In the genomic region with DNA sequence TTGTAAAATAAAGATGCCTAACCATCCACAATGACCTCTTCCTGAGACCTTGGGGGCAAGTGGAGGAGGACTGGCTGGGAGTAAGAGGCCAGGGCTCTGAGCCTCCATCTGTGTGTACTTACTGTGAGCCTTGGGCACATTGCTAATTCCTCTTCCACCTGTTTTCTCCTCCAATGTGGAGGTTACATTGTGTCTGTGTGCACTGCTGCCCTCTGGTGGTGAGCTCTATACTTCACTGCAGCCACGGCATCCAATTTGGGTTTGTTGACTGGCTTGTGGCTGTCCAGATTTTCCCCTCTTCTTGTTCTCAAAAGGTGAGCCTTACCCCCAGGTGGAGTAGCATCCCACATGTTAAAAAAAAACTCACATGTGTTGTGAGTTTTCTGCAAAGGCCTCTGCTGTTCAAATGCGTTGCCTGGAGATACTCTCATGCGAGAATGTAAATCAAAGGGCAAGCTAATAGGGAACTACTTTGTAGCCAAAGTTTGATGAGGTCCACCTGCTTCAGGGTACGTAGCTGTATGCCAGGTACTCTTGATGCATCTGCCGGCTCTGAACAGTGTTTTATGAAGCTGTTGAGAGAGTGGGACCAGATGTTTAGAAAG, we compare ENCODE assay signal across 8 cellular contexts.
DNase-seq lines count a peak whose midpoint lies in the region; ATAC-seq and TF ChIP-seq lines count a peak whose summit lies in the region.

No MANE protein-coding gene starts in this region.

- H3K27ac ChIP-seq in SK-N-MC (no peak overlapping the region), uterus (no peak overlapping the region)

- H3K9me3 ChIP-seq in SK-N-MC (ENCODE audit: low read depth, low read length) = no peaks in the 10 kb centered on the region
- no peaks in the 10 kb centered on the region for H3K9me3 ChIP-seq in uterus

- H3K9me3 Mint-ChIP-seq in activated naive CD4-positive, alpha-beta T cell treated with anti-CD3 and anti-CD28 coated beads, Interleukin-2, amount 50 U/mL, for 72 hours = no peaks in the 10 kb centered on the region
- H3K9me3 Mint-ChIP-seq in progenitor cell of endocrine pancreas (ENCODE audit: low read depth) = no peaks in the 10 kb centered on the region

- H3K9ac ChIP-seq in SK-N-MC (ENCODE audit: insufficient read length) = no peak overlapping the region

- no peaks in the 10 kb centered on the region for H3K36me3 Mint-ChIP-seq in activated naive CD4-positive, alpha-beta T cell treated with anti-CD3 and anti-CD28 coated beads, Interleukin-2, amount 50 U/mL, for 72 hours
- H3K36me3 Mint-ChIP-seq in progenitor cell of endocrine pancreas (ENCODE audit: insufficient read depth) = no peaks in the 10 kb centered on the region

- H3K27me3 ChIP-seq in uterus = no peaks in the 10 kb centered on the region

- no peak overlapping the region for H3K4me3 Mint-ChIP-seq in progenitor cell of endocrine pancreas (ENCODE audit: low read depth)

- H3K27ac Mint-ChIP-seq in activated naive CD4-positive, alpha-beta T cell treated with anti-CD3 and anti-CD28 coated beads, Interleukin-2, amount 50 U/mL, for 72 hours = no peak overlapping the region
- H3K27ac Mint-ChIP-seq in progenitor cell of endocrine pancreas = no peak overlapping the region

- ATAC-seq in GM21717 (IDR thresholded peaks at IDR 0.05; ENCODE audit: unreplicated experiment) (peak; percentile 71), Right ventricle myocardium inferior (peak; percentile 56)
- peak; percentile 44 to 68 for ATAC-seq in activated naive CD4-positive, alpha-beta T cell treated with anti-CD3 and anti-CD28 coated beads, Interleukin-2, amount 50 U/mL, for 72 hours

- H3K4me1 ChIP-seq in uterus = no peaks in the 10 kb centered on the region

- no peaks in the 10 kb centered on the region for H3K36me3 ChIP-seq in SK-N-MC (ENCODE audit: insufficient read depth, low read length)
- no peaks in the 10 kb centered on the region for H3K36me3 ChIP-seq in uterus

- no peaks in the 10 kb centered on the region for H3K4me1 Mint-ChIP-seq in progenitor cell of endocrine pancreas (ENCODE audit: low read depth)

- TF ChIP-seq CTCF in LNCaP clone FGC (IDR thresholded peaks at IDR 0.05; ENCODE audit: control insufficient read depth, extremely low read depth, insufficient read depth) (peak; percentile 93), progenitor cell of endocrine pancreas (IDR thresholded peaks at IDR 0.05; ENCODE audit: unreplicated experiment) (peak; percentile 94), uterus (IDR thresholded peaks at IDR 0.05) (peak; percentile 77 to 88 (median 84))

- peaks cover 42% of the 10 kb centered on the region for H3K27me3 Mint-ChIP-seq in progenitor cell of endocrine pancreas

- DNase-seq in DMS53 (lab: John Stamatoyannopoulos, UW) (peak; percentile 78), LNCaP clone FGC (ENCODE audit: low read depth) (peak; percentile 40), SK-N-MC (ENCODE audit: low read depth, low spot score) (peak; percentile 12), Right ventricle myocardium inferior (ENCODE audit: missing footprints) (no peak), progenitor cell of endocrine pancreas (ENCODE audit: low spot score, unreplicated experiment) (peak; percentile 76), uterus (peak; percentile 71 to 73)
- DNase-seq in activated naive CD4-positive, alpha-beta T cell treated with anti-CD3 and anti-CD28 coated beads, Interleukin-2, amount 50 U/mL, for 72 hours (ENCODE audit: low spot score in 2 of 2) = peak; percentile 63 to 75

- TF ChIP-seq POLR2A in uterus (IDR thresholded peaks at IDR 0.05) = no peak

- intact Hi-C loops in Right ventricle myocardium inferior (cut with DNase I) = loop anchor here (1.0 to 5.0 kb wide), 3 partner anchors 181 to 302 kb away; no protein-coding TSS in a partner anchor
- intact Hi-C loops in uterus (cut with DNase I; ENCODE audit: low total_unique reads) = loop anchor here (5.0 kb wide), 1 partner anchor 296 kb away; the partner anchor contains the start of gene GDF7

- H3K4me3 ChIP-seq in LNCaP clone FGC (ENCODE audit: low read depth, low read length) (no peak overlapping the region), SK-N-MC (no peak overlapping the region), uterus (no peak overlapping the region)
